ENCODE assay signal across 1 cellular context in genomic region chr7:1536768-1537630, GRCh38.
A peak's percentile ranks its signal among the peaks of the same experiment; 100 is the strongest.
TF ChIP-seq lines count a peak whose summit lies in the region.

No MANE protein-coding gene starts in this region.

TF ChIP-seq in HEK293, 187 proteins besides CTCF, POLR2A, EP300 and RAD21 (continued from another document and continues in another):
- TF ChIP-seq ZNF23 (tag by site-specific recombination; IDR thresholded peaks at IDR 0.05; ENCODE audit: borderline replicate concordance) (no peak), INSM2 (tag by site-specific recombination; IDR thresholded peaks at IDR 0.05) (peak; percentile 100), ZNF654 (tag by site-specific recombination; IDR thresholded peaks at IDR 0.05; ENCODE audit: low read depth) (no peak), ZNF843 (tag by site-specific recombination; IDR thresholded peaks at IDR 0.05) (no peak; the same call in 1 of the 2 replicates), ZNF488 (tag by site-specific recombination; IDR thresholded peaks at IDR 0.05) (no peak), ZNF501 (tag by site-specific recombination; IDR thresholded peaks at IDR 0.05) (0 out of 2 replicates have a peak, but pooled peaks have one; percentile 40), WT1 (tag by site-specific recombination; IDR thresholded peaks at IDR 0.05) (0 out of 2 replicates have a peak, but pooled peaks have one; percentile 53), MEIS1 (CRISPR knock-in tag; IDR thresholded peaks at IDR 0.05; ENCODE audit: borderline replicate concordance) (no peak), ZNF660 (tag by site-specific recombination; IDR thresholded peaks at IDR 0.05) (peak; percentile 72; the same call in 1 of the 2 replicates), ZNF473 (tag by site-specific recombination; IDR thresholded peaks at IDR 0.05) (no peak), ZNF404 (tag by site-specific recombination; IDR thresholded peaks at IDR 0.05) (no peak), ZBTB6 (tag by site-specific recombination; IDR thresholded peaks at IDR 0.05) (no peak), PRDM6 (tag by site-specific recombination; IDR thresholded peaks at IDR 0.05) (no peak), ZNF747 (tag by site-specific recombination; IDR thresholded peaks at IDR 0.05) (no peak), ZNF624 (tag by site-specific recombination; IDR thresholded peaks at IDR 0.05) (no peak), TCF7L2 (IDR thresholded peaks at IDR 0.05; ENCODE audit: borderline replicate concordance, low read depth, low read length) (no peak), SP2 (tag by site-specific recombination; IDR thresholded peaks at IDR 0.05) (no peak; the same call in 1 of the 2 replicates), ZNF169 (tag by site-specific recombination; IDR thresholded peaks at IDR 0.05) (no peak), RBAK (tag by site-specific recombination; IDR thresholded peaks at IDR 0.05) (no peak), SCRT2 (tag by site-specific recombination; IDR thresholded peaks at IDR 0.05) (no peak), ZFP37 (tag by site-specific recombination; IDR thresholded peaks at IDR 0.05) (no peak), SALL2 (tag by site-specific recombination; IDR thresholded peaks at IDR 0.05; ENCODE audit: borderline replicate concordance) (no peak), ZNF433 (tag by site-specific recombination; IDR thresholded peaks at IDR 0.05; ENCODE audit: low read depth) (no peak), ZNF19 (tag by site-specific recombination; IDR thresholded peaks at IDR 0.05; ENCODE audit: low read depth) (no peak), EGR2 (tag by site-specific recombination; IDR thresholded peaks at IDR 0.05; ENCODE audit: low read depth) (peak; percentile 81), ZNF311 (tag by site-specific recombination; IDR thresholded peaks at IDR 0.05; ENCODE audit: borderline replicate concordance) (no peak), SP7 (tag by site-specific recombination; IDR thresholded peaks at IDR 0.05) (peak; percentile 74), ZXDB (tag by site-specific recombination; IDR thresholded peaks at IDR 0.05) (peak; percentile 45; the same call in 1 of the 2 replicates), ZFP3 (tag by site-specific recombination; IDR thresholded peaks at IDR 0.05; ENCODE audit: low read depth) (no peak), BCL11A (tag by site-specific recombination; IDR thresholded peaks at IDR 0.05; ENCODE audit: low read depth) (peak; percentile 73; the same call in 1 of the 2 replicates), ZNF677 (tag by site-specific recombination; IDR thresholded peaks at IDR 0.05) (no peak), ZNF610 (tag by site-specific recombination; IDR thresholded peaks at IDR 0.05; ENCODE audit: borderline replicate concordance) (no peak), ZEB2 (tag by site-specific recombination; IDR thresholded peaks at IDR 0.05) (peak; percentile 76), ZNF514 (tag by site-specific recombination; IDR thresholded peaks at IDR 0.05) (no peak), ZBTB20 (tag by site-specific recombination; IDR thresholded peaks at IDR 0.05) (peak; percentile 85), ZNF837 (tag by site-specific recombination; IDR thresholded peaks at IDR 0.05) (no peak), ZNF10 (tag by site-specific recombination; IDR thresholded peaks at IDR 0.05) (no peak), ZNF560 (tag by site-specific recombination; IDR thresholded peaks at IDR 0.05; ENCODE audit: borderline replicate concordance) (no peak), ZNF791 (tag by site-specific recombination; IDR thresholded peaks at IDR 0.05) (no peak), GLI4 (tag by site-specific recombination; IDR thresholded peaks at IDR 0.05) (no peak), IKZF3 (tag by site-specific recombination; IDR thresholded peaks at IDR 0.05) (peak; percentile 81), SP3 (tag by site-specific recombination; IDR thresholded peaks at IDR 0.05) (no peak), ZNF555 (tag by site-specific recombination; conservative IDR thresholded peaks at IDR 0.05) (no peak), KLF9 (tag by site-specific recombination; IDR thresholded peaks at IDR 0.05; ENCODE audit: low read depth) (peak; percentile 14; the same call in 1 of the 2 replicates), MYNN (tag by site-specific recombination; IDR thresholded peaks at IDR 0.05; ENCODE audit: borderline replicate concordance) (no peak), ZNF248 (tag by site-specific recombination; IDR thresholded peaks at IDR 0.05) (no peak), ZNF664 (tag by site-specific recombination; IDR thresholded peaks at IDR 0.05) (no peak), ZNF626 (tag by site-specific recombination; IDR thresholded peaks at IDR 0.05) (no peak), ZBTB26 (tag by site-specific recombination; optimal IDR thresholded peaks at IDR 0.05) (peak; percentile 79), ZNF16 (tag by site-specific recombination; IDR thresholded peaks at IDR 0.05; ENCODE audit: low read depth) (no peak)
- TF ChIP-seq, protein P1, sequence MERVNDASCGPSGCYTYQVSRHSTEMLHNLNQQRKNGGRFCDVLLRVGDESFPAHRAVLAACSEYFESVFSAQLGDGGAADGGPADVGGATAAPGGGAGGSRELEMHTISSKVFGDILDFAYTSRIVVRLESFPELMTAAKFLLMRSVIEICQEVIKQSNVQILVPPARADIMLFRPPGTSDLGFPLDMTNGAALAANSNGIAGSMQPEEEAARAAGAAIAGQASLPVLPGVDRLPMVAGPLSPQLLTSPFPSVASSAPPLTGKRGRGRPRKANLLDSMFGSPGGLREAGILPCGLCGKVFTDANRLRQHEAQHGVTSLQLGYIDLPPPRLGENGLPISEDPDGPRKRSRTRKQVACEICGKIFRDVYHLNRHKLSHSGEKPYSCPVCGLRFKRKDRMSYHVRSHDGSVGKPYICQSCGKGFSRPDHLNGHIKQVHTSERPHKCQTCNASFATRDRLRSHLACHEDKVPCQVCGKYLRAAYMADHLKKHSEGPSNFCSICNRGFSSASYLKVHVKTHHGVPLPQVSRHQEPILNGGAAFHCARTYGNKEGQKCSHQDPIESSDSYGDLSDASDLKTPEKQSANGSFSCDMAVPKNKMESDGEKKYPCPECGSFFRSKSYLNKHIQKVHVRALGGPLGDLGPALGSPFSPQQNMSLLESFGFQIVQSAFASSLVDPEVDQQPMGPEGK (tag by site-specific recombination; IDR thresholded peaks at IDR 0.05) = peak; percentile 91
- TF ChIP-seq, protein P2, sequence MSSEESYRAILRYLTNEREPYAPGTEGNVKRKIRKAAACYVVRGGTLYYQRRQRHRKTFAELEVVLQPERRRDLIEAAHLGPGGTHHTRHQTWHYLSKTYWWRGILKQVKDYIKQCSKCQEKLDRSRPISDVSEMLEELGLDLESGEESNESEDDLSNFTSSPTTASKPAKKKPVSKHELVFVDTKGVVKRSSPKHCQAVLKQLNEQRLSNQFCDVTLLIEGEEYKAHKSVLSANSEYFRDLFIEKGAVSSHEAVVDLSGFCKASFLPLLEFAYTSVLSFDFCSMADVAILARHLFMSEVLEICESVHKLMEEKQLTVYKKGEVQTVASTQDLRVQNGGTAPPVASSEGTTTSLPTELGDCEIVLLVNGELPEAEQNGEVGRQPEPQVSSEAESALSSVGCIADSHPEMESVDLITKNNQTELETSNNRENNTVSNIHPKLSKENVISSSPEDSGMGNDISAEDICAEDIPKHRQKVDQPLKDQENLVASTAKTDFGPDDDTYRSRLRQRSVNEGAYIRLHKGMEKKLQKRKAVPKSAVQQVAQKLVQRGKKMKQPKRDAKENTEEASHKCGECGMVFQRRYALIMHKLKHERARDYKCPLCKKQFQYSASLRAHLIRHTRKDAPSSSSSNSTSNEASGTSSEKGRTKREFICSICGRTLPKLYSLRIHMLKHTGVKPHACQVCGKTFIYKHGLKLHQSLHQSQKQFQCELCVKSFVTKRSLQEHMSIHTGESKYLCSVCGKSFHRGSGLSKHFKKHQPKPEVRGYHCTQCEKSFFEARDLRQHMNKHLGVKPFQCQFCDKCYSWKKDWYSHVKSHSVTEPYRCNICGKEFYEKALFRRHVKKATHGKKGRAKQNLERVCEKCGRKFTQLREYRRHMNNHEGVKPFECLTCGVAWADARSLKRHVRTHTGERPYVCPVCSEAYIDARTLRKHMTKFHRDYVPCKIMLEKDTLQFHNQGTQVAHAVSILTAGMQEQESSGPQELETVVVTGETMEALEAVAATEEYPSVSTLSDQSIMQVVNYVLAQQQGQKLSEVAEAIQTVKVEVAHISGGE (tag by site-specific recombination; conservative IDR thresholded peaks at IDR 0.05; ENCODE audit: low read depth) = no peak
- TF ChIP-seq, protein P3, sequence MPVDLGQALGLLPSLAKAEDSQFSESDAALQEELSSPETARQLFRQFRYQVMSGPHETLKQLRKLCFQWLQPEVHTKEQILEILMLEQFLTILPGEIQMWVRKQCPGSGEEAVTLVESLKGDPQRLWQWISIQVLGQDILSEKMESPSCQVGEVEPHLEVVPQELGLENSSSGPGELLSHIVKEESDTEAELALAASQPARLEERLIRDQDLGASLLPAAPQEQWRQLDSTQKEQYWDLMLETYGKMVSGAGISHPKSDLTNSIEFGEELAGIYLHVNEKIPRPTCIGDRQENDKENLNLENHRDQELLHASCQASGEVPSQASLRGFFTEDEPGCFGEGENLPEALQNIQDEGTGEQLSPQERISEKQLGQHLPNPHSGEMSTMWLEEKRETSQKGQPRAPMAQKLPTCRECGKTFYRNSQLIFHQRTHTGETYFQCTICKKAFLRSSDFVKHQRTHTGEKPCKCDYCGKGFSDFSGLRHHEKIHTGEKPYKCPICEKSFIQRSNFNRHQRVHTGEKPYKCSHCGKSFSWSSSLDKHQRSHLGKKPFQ (tag by site-specific recombination; IDR thresholded peaks at IDR 0.05) = no peak
- TF ChIP-seq, protein P4, sequence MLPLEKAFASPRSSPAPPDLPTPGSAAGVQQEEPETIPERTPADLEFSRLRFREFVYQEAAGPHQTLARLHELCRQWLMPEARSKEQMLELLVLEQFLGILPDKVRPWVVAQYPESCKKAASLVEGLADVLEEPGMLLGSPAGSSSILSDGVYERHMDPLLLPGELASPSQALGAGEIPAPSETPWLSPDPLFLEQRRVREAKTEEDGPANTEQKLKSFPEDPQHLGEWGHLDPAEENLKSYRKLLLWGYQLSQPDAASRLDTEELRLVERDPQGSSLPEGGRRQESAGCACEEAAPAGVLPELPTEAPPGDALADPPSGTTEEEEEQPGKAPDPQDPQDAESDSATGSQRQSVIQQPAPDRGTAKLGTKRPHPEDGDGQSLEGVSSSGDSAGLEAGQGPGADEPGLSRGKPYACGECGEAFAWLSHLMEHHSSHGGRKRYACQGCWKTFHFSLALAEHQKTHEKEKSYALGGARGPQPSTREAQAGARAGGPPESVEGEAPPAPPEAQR (tag by site-specific recombination; IDR thresholded peaks at IDR 0.05) = no peak
